In the genomic region with DNA sequence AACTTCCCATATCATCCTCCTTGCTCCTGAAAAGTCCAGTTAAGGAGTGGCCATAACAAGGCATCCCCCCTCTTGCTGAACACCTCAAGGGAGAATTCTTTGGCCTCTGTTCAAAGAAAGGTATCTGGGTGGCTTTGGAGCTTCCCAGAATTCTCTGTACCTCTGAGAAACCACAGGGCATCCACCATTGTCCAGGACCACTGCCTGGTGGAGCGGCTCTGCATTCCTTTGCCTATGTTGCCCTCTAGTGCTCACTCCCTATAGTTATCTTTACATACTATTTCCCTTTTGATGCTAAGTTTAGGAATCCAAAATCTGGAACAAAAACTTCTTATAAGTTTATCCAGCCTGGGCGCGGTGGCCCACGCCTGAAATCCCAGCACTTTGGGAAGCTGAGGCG, we compare ENCODE assay signal across 8 cellular contexts. TPM values are rescaled to one million over a fixed set of nuclear protein-coding genes. Genes with fewer than 3 reads are reported as not detected.
DNase-seq lines count a peak whose midpoint lies in the region; ATAC-seq, FAIRE-seq and TF ChIP-seq lines count a peak whose summit lies in the region.

No MANE protein-coding gene starts in this region.

- POLR2A ChIA-PET in T-cell (lab: Charles Lee): no interaction called here

- DNase-seq in AG10803 (ENCODE audit: low read depth) (peak; percentile 49), GM18507 (ENCODE audit: extremely low spot score, insufficient read length, low read depth) (peak; percentile 5), NCI-H146 treated with DMSO at 0.1 percent for 48 hours (lab: John Stamatoyannopoulos, UW; ENCODE audit: unreplicated experiment) (peak; percentile 32), UCSD-AML1 (lab: John Stamatoyannopoulos, UW; ENCODE audit: unreplicated experiment) (peak; percentile 20), heart left ventricle (peak in 2 of 5 donors; percentile 22 to 23), smooth muscle cell of the brain vasculature (ENCODE audit: low read depth, low spot score) (peak; percentile 13), T-cell (no peak)

- TF ChIP-seq CTCF in AG10803 (conservative IDR thresholded peaks at IDR 0.05; ENCODE audit: low read length) (peak; percentile 63), heart left ventricle (IDR thresholded peaks at IDR 0.05) (peak in 10 of 12 donors; percentile 36 to 65 (median 58))

- no peak for TF ChIP-seq POLR2A in heart left ventricle (IDR thresholded peaks at IDR 0.05)

- H3K36me3 ChIP-seq in heart left ventricle: no peaks in the 10 kb centered on the region

- ATAC-seq in heart left ventricle (peak; percentile 51 to 83 (median 77)), HG03342 (IDR thresholded peaks at IDR 0.05; ENCODE audit: unreplicated experiment) (no peak), T-cell (replicated peaks in 1 of 4) (no peak)

- H3K4me3 ChIP-seq in AG10803 (ENCODE audit: low read length) (no peak overlapping the region), heart left ventricle (no peak overlapping the region)

- 0 to 8% (median 5%) methylated on average over 5 of the region's 5 CpGs for WGBS in heart left ventricle, 4 donors

- no peaks in the 10 kb centered on the region for H3K27me3 ChIP-seq in heart left ventricle

- peak; percentile 74 for FAIRE-seq in GM18507 (lab: Jason Lieb, UNC)

- no peak overlapping the region for H3K27ac Mint-ChIP-seq in T-cell

- H3K9me3 Mint-ChIP-seq in T-cell: no peaks in the 10 kb centered on the region

- H3K27ac ChIP-seq in heart left ventricle: no peak overlapping the region

- CTCF ChIA-PET in T-cell (lab: Charles Lee): no interaction called here

- no peaks in the 10 kb centered on the region for H3K9me3 ChIP-seq in heart left ventricle

- peaks cover 0 to 5% of the 10 kb centered on the region in 2 donors for H3K27me3 Mint-ChIP-seq in T-cell

- no peaks in the 10 kb centered on the region for H3K4me1 Mint-ChIP-seq in T-cell

- intact Hi-C loops in heart left ventricle (cut with DNase I): loop anchor here in 9 of 10 donors (2.0 to 10.0 kb wide), 6 partner anchors 828 to 955 kb away; no protein-coding TSS in a partner anchor

- H3K4me1 ChIP-seq in heart left ventricle: no peaks in the 10 kb centered on the region

- H3K36me3 Mint-ChIP-seq in T-cell: no peaks in the 10 kb centered on the region

- H3K4me3 Mint-ChIP-seq in T-cell: no peak overlapping the region

RNA-seq across cellular contexts. Expression of a gene that starts 30.3 kb away (rescaled TPM):
- total RNA-seq in heart left ventricle (1 to 10 TPM in 1 of 9 donors, under 1 TPM in 7, not detected in 1; 0.39 to 2.3 (median 0.65) TPM), T-cell (not detected)
- under 1 TPM; 0.21 to 0.76 TPM for polyA plus RNA-seq in heart left ventricle

RNA-seq across cellular contexts. Expression of a gene that starts 32.4 kb away (rescaled TPM):
- total RNA-seq in heart left ventricle: 10 to 100 TPM; 37.9 to 56.2 (median 44.1) TPM
- polyA plus RNA-seq in heart left ventricle: 10 to 100 TPM; 11.8 to 13.1 TPM
- 10 to 100 TPM; 33.0 to 39.3 (median 33.8) TPM for total RNA-seq in T-cell

Comparison
In these comparisons a context has a peak if more than half of its experiments do, and no peak if none do; other contexts are left out.
1. DNase-seq: peak in AG10803 (single experiment), GM18507 (single experiment), NCI-H146 treated with DMSO at 0.1 percent for 48 hours (single experiment), UCSD-AML1 (single experiment) and smooth muscle cell of the brain vasculature (single experiment); none in T-cell (0 of 34).
2. ATAC-seq: peak in heart left ventricle (4 of 4); none in HG03342 (single experiment) and T-cell (0 of 4).